Comparison of ENCODE assay signal across 8 cellular contexts in the genomic region with DNA sequence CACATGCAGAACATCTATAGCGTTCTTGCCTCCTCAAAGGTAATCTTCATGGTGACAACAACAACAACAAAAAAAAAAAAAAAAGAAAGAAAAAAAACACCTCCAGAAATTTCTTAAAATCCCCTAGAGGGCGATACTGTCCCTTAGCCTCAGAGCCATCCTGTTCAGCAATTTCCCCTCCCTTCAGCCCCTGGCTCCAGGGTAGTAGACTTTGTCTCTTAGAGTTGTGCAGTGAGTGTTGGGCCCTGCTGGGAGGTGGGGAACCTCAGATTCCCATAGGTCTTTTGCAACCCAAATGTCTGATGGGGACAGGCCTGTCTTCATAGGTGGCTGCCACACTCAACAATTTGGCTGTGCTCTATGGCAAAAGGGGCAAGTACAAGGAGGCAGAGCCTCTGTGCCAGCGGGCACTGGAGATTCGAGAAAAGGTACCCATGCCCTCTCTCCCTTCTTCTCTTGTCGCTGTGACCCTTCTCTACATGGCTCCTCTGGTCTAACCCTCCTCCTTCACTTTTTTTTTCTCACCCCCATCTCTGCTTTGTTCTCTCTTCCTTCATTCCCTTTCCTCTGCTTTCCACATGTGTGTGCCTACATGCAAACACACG. TPM values are rescaled to one million over a fixed set of nuclear protein-coding genes. Genes with fewer than 3 reads are reported as not detected.
A peak's percentile ranks its signal among the peaks of the same experiment; 100 is the strongest.
DNase-seq lines count a peak whose midpoint lies in the region; ATAC-seq and TF ChIP-seq lines count a peak whose summit lies in the region.

No MANE protein-coding gene starts in this region.

- TF ChIP-seq CTCF in VCaP (conservative IDR thresholded peaks at IDR 0.05) = peak; percentile 85
- peak; percentile 63 for TF ChIP-seq CTCF in hepatocyte (IDR thresholded peaks at IDR 0.05; ENCODE audit: poor library complexity)
- peak; percentile 48 for TF ChIP-seq CTCF in upper lobe of right lung (IDR thresholded peaks at IDR 0.05)

- H3K27me3 ChIP-seq in hepatocyte (no peaks in the 10 kb centered on the region), upper lobe of right lung (no peaks in the 10 kb centered on the region)

- intact Hi-C loops in upper lobe of right lung (cut with DNase I) = loop anchor here (10.0 kb wide), 1 partner anchor 75 kb away; no protein-coding TSS in a partner anchor

- H3K4me3 ChIP-seq in hepatocyte = no peak overlapping the region
- H3K4me3 ChIP-seq in upper lobe of right lung = no peak overlapping the region

- no peaks in the 10 kb centered on the region for H4K20me1 ChIP-seq in hepatocyte (ENCODE audit: insufficient read depth, poor library complexity, severe bottlenecking)

- DNase-seq in 8988T = peak; percentile 73
- peak; percentile 54 for DNase-seq in DMS79 treated with DMSO at 0.1 percent for 48 hours (lab: John Stamatoyannopoulos, UW)
- peak; percentile 79 for DNase-seq in NAMALWA (ENCODE audit: low spot score)
- peak; percentile 76 for DNase-seq in hepatocyte (ENCODE audit: low spot score)
- no peak for DNase-seq in upper lobe of right lung

- H3K9me3 ChIP-seq in hepatocyte (ENCODE audit: low read depth) = no peaks in the 10 kb centered on the region
- no peaks in the 10 kb centered on the region for H3K9me3 ChIP-seq in upper lobe of right lung

- H3K4me1 ChIP-seq in hepatocyte (ENCODE audit: insufficient read depth) (peaks cover 10% of the 10 kb centered on the region), upper lobe of right lung (no peaks in the 10 kb centered on the region)

- H3K36me3 ChIP-seq in hepatocyte (replicated peaks; ENCODE audit: insufficient read depth, low read depth) (no peaks in the 10 kb centered on the region), upper lobe of right lung (peaks cover 21% of the 10 kb centered on the region)

- no peaks in the 10 kb centered on the region for H3K79me2 ChIP-seq in hepatocyte

- WGBS in hepatocyte (ENCODE audit: low lambda C conversion rate, missing lambda C conversion rate) = 62% methylated on average over 6 of the region's 6 CpGs

- H3K9me2 ChIP-seq in hepatocyte (replicated peaks; ENCODE audit: insufficient read depth) = no peaks in the 10 kb centered on the region

- no peak overlapping the region for H3K4me2 ChIP-seq in hepatocyte

- peak; percentile 75 for ATAC-seq in upper lobe of right lung
- ATAC-seq in HG02870 (IDR thresholded peaks at IDR 0.05; ENCODE audit: unreplicated experiment) = no peak
- no peak for ATAC-seq in HG03571 (IDR thresholded peaks at IDR 0.05; ENCODE audit: unreplicated experiment)

- H3K27ac ChIP-seq in VCaP (no peak overlapping the region), hepatocyte (no peak overlapping the region), upper lobe of right lung (no peak overlapping the region)

- no peak overlapping the region for H2AFZ ChIP-seq in hepatocyte

RNA-seq across cellular contexts. Expression of a gene that starts 6.0 kb away (rescaled TPM):
- 108 and 127 TPM in 2 replicates for total RNA-seq in hepatocyte
- polyA plus RNA-seq in hepatocyte = 159 and 162 TPM in 2 replicates
- total RNA-seq in upper lobe of right lung = 97.1 TPM

RNA-seq across cellular contexts. Expression of a gene that starts 10.7 kb away (rescaled TPM):
- 73.4 and 73.5 TPM in 2 replicates for total RNA-seq in hepatocyte
- polyA plus RNA-seq in hepatocyte = 67.5 and 68.9 TPM in 2 replicates
- 32.0 TPM for total RNA-seq in upper lobe of right lung

RNA-seq across cellular contexts. Expression of a gene that starts 10.9 kb away (rescaled TPM):
- total RNA-seq in hepatocyte (24.7 and 28.8 TPM in 2 replicates), upper lobe of right lung (42.4 TPM)
- polyA plus RNA-seq in hepatocyte = 68.4 and 81.8 TPM in 2 replicates

RNA-seq across cellular contexts. Expression of a gene that starts 16.5 kb away (rescaled TPM):
- total RNA-seq in hepatocyte (46.1 and 58.2 TPM in 2 replicates), upper lobe of right lung (20.1 TPM)
- 39.2 and 46.4 TPM in 2 replicates for polyA plus RNA-seq in hepatocyte

RNA-seq across cellular contexts. Expression of a gene that starts 48.7 kb away (rescaled TPM):
- 75.8 and 83.2 TPM in 2 replicates for total RNA-seq in hepatocyte
- polyA plus RNA-seq in hepatocyte = 72.5 and 73.2 TPM in 2 replicates
- total RNA-seq in upper lobe of right lung = 39.4 TPM
